ENCODE assay signal across 20 cellular contexts in the genomic region with DNA sequence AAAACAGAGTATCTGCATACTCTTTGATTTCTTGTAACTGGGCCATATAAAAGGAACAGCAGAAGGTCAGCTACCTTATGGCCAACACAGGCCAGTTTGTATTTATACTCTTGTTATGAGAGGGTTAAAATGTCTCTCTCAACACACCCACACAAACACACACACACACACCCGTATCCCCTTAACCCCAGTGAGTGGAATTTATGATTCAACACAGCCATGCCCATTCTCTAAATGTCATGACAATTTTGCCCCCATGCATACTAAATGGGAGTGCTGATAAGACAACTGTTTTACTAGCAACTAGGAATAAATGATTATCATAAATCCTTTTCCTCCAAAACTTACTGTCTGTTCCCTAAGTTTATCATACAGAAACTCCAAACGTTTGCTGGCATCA. TPM values are rescaled to one million over a fixed set of nuclear protein-coding genes. Genes with fewer than 3 reads are reported as not detected.
DNase-seq lines count a peak whose midpoint lies in the region; ATAC-seq, FAIRE-seq and TF ChIP-seq lines count a peak whose summit lies in the region.
"Had no signal": no experiment of that assay in that cellular context is flagged by ENCODE, and none has a peak within 500 bp of the region (broad histone marks: within the 10 kb centered on the region; RNA-seq: fewer than 3 reads in every experiment).

No MANE protein-coding gene starts in this region.

- H2AFZ ChIP-seq in astrocyte (ENCODE audit: low read depth, low read length), result no peak overlapping the region

- H3K9ac ChIP-seq in astrocyte (ENCODE audit: low read length), result no peak overlapping the region
- H3K9ac ChIP-seq: BLaER1 treated with 17β-estradiol and CSF1 and Interleukin-3, amounts not matched to agents 10 nM and 100 nM had no signal

- H3K9me3 ChIP-seq in T-helper 17 cell (ENCODE audit: control insufficient read depth, low read length, poor library complexity, severe bottlenecking), result no peaks in the 10 kb centered on the region
- no peaks in the 10 kb centered on the region for H3K9me3 ChIP-seq in astrocyte (ENCODE audit: insufficient read depth, low read depth, low read length)
- H3K9me3 ChIP-seq: A549; BLaER1 treated with 17β-estradiol and CSF1 and Interleukin-3, amounts not matched to agents 10 nM and 100 nM had no signal

- no peaks in the 10 kb centered on the region for H3K27me3 Mint-ChIP-seq in activated T-cell treated with anti-CD3 and anti-CD28 coated beads, Interleukin-2, amount 50 U/mL, for 24 hours
- no peaks in the 10 kb centered on the region for H3K27me3 Mint-ChIP-seq in T-helper 17 cell
- H3K27me3 Mint-ChIP-seq in astrocyte (ENCODE audit: low read depth, unreplicated experiment), result no peaks in the 10 kb centered on the region
- H3K27me3 Mint-ChIP-seq in natural killer cell (ENCODE audit: low read depth in 2 of 2), result no peaks in the 10 kb centered on the region

- FAIRE-seq in astrocyte (lab: Jason Lieb, UNC), result no peak
- FAIRE-seq: A549, G401.6, H1 had no signal

- no peaks in the 10 kb centered on the region for H3K27me3 ChIP-seq in astrocyte (ENCODE audit: insufficient read depth, low read length)
- H3K27me3 ChIP-seq: BLaER1 treated with 17β-estradiol and CSF1 and Interleukin-3, amounts not matched to agents 10 nM and 100 nM had no signal

- H3K36me3 ChIP-seq in astrocyte (ENCODE audit: insufficient read depth, low read length), result peaks cover 68% of the 10 kb centered on the region

- peak overlapping the region; percentile 80 for H3K27ac Mint-ChIP-seq in activated T-cell treated with anti-CD3 and anti-CD28 coated beads, Interleukin-2, amount 50 U/mL, for 24 hours
- peak overlapping the region; percentile 60 for H3K27ac Mint-ChIP-seq in T-helper 17 cell
- peak overlapping the region; percentile 51 for H3K27ac Mint-ChIP-seq in astrocyte (ENCODE audit: unreplicated experiment)
- peak overlapping the region; percentile 34 for H3K27ac Mint-ChIP-seq in stimulated activated effector memory CD8-positive, alpha-beta T cell treated with anti-CD3 and anti-CD28 coated beads, Interleukin-12 subunit alpha, Interleukin-12 subunit beta, amount 100 ng/mL, for 72 hours
- no peak overlapping the region for H3K27ac Mint-ChIP-seq in natural killer cell

- peaks cover 28% of the 10 kb centered on the region for H4K20me1 ChIP-seq in astrocyte (ENCODE audit: insufficient read depth, low read length)

- no peaks in the 10 kb centered on the region for H3K79me2 ChIP-seq in astrocyte (ENCODE audit: insufficient read depth, low read length)

- no peak overlapping the region for H3K4me2 ChIP-seq in astrocyte (ENCODE audit: low read length)
- H3K4me2 ChIP-seq: A549; BLaER1 treated with 17β-estradiol and CSF1 and Interleukin-3, amounts not matched to agents 10 nM and 100 nM had no signal

- no peak for ATAC-seq in T-helper 17 cell
- ATAC-seq in stimulated activated effector memory CD8-positive, alpha-beta T cell treated with anti-CD3 and anti-CD28 coated beads, Interleukin-12 subunit alpha, Interleukin-12 subunit beta, amount 100 ng/mL, for 72 hours, result peak; percentile 45
- no peak for ATAC-seq in HG02610 (IDR thresholded peaks at IDR 0.05; ENCODE audit: unreplicated experiment)
- ATAC-seq in natural killer cell, result no peak
- ATAC-seq: A549, Panc1 had no signal

- intact Hi-C loops in natural killer cell (cut with micrococcal nuclease), result no loop called here

- H3K27ac ChIP-seq in astrocyte (ENCODE audit: low read depth, low read length), result no peak overlapping the region
- H3K27ac ChIP-seq: A549; BLaER1 treated with 17β-estradiol and CSF1 and Interleukin-3, amounts not matched to agents 10 nM and 100 nM had no signal

- H3K36me3 Mint-ChIP-seq in activated T-cell treated with anti-CD3 and anti-CD28 coated beads, Interleukin-2, amount 50 U/mL, for 24 hours (ENCODE audit: low read depth), result peaks cover 84% of the 10 kb centered on the region
- peaks cover 16% of the 10 kb centered on the region for H3K36me3 Mint-ChIP-seq in T-helper 17 cell (ENCODE audit: low read depth)
- peaks cover 22% of the 10 kb centered on the region for H3K36me3 Mint-ChIP-seq in astrocyte (ENCODE audit: low read depth, unreplicated experiment)
- H3K36me3 Mint-ChIP-seq in stimulated activated effector memory CD8-positive, alpha-beta T cell treated with anti-CD3 and anti-CD28 coated beads, Interleukin-12 subunit alpha, Interleukin-12 subunit beta, amount 100 ng/mL, for 72 hours, result peaks cover 88% of the 10 kb centered on the region
- peaks cover 50% of the 10 kb centered on the region for H3K36me3 Mint-ChIP-seq in natural killer cell

- H3K9me3 Mint-ChIP-seq in activated T-cell treated with anti-CD3 and anti-CD28 coated beads, Interleukin-2, amount 50 U/mL, for 24 hours, result no peaks in the 10 kb centered on the region
- H3K9me3 Mint-ChIP-seq in astrocyte (ENCODE audit: unreplicated experiment), result no peaks in the 10 kb centered on the region
- H3K9me3 Mint-ChIP-seq in stimulated activated effector memory CD8-positive, alpha-beta T cell treated with anti-CD3 and anti-CD28 coated beads, Interleukin-12 subunit alpha, Interleukin-12 subunit beta, amount 100 ng/mL, for 72 hours, result no peaks in the 10 kb centered on the region
- H3K9me3 Mint-ChIP-seq in natural killer cell, result no peaks in the 10 kb centered on the region

- TF ChIP-seq CTCF in astrocyte (IDR thresholded peaks at IDR 0.05; ENCODE audit: insufficient read depth, low read depth, low read length) (no peak), natural killer cell (IDR thresholded peaks at IDR 0.05) (no peak)

- peaks cover 9% of the 10 kb centered on the region for H3K4me1 Mint-ChIP-seq in activated T-cell treated with anti-CD3 and anti-CD28 coated beads, Interleukin-2, amount 50 U/mL, for 24 hours (ENCODE audit: low read depth)
- H3K4me1 Mint-ChIP-seq in T-helper 17 cell (peaks cover 6% of the 10 kb centered on the region), astrocyte (ENCODE audit: low read depth, unreplicated experiment) (peaks cover 22% of the 10 kb centered on the region), natural killer cell (no peaks in the 10 kb centered on the region)
- peaks cover 8% of the 10 kb centered on the region for H3K4me1 Mint-ChIP-seq in stimulated activated effector memory CD8-positive, alpha-beta T cell treated with anti-CD3 and anti-CD28 coated beads, Interleukin-12 subunit alpha, Interleukin-12 subunit beta, amount 100 ng/mL, for 72 hours

- DNase-seq in activated T-cell treated with anti-CD3 and anti-CD28 coated beads, Interleukin-2, amount 50 U/mL, for 24 hours, result no peak
- DNase-seq in activated T-cell treated with anti-CD3 and anti-CD28 coated beads for 4 hours, result no peak
- no peak for DNase-seq in T-helper 17 cell
- no peak for DNase-seq in astrocyte (ENCODE audit: low read depth)
- no peak for DNase-seq in stimulated activated effector memory CD8-positive, alpha-beta T cell treated with anti-CD3 and anti-CD28 coated beads, Interleukin-12 subunit alpha, Interleukin-12 subunit beta, amount 100 ng/mL, for 72 hours (ENCODE audit: low spot score in 2 of 2)
- DNase-seq in SIG-M5 treated with dmso at 0.1 percent for 504 hours (lab: John Stamatoyannopoulos, UW; ENCODE audit: unreplicated experiment), result no peak
- no peak for DNase-seq in natural killer cell
- DNase-seq: DND-41, NCI-H1105, NCI-H1694, NCI-H2107, NCI-H226, NCI-H524 treated with DMSO at 0.1 percent for 48 hours, Right ventricle myocardium superior had no signal

- no peak overlapping the region for H3K4me3 ChIP-seq in astrocyte (ENCODE audit: insufficient read depth, low read depth, low read length)
- H3K4me3 ChIP-seq: A549; BLaER1 treated with 17β-estradiol and CSF1 and Interleukin-3, amounts not matched to agents 10 nM and 100 nM had no signal

- H3K4me3 Mint-ChIP-seq in activated T-cell treated with anti-CD3 and anti-CD28 coated beads, Interleukin-2, amount 50 U/mL, for 24 hours, result no peak overlapping the region
- no peak overlapping the region for H3K4me3 Mint-ChIP-seq in T-helper 17 cell
- no peak overlapping the region for H3K4me3 Mint-ChIP-seq in astrocyte (ENCODE audit: unreplicated experiment)
- no peak overlapping the region for H3K4me3 Mint-ChIP-seq in stimulated activated effector memory CD8-positive, alpha-beta T cell treated with anti-CD3 and anti-CD28 coated beads, Interleukin-12 subunit alpha, Interleukin-12 subunit beta, amount 100 ng/mL, for 72 hours
- no peak overlapping the region for H3K4me3 Mint-ChIP-seq in natural killer cell

- H3K4me1 ChIP-seq in astrocyte (ENCODE audit: insufficient read depth, low read length), result peaks cover 6% of the 10 kb centered on the region
- H3K4me1 ChIP-seq: A549; BLaER1 treated with 17β-estradiol and CSF1 and Interleukin-3, amounts not matched to agents 10 nM and 100 nM had no signal

RNA-seq across cellular contexts. Expression of a gene that starts 22.1 kb away (rescaled TPM):
- total RNA-seq in T-helper 17 cell (under 1 TPM; 0.60 to 0.65 TPM), astrocyte (61.7 and 63.1 TPM in 2 replicates), natural killer cell (10 to 100 TPM in 1 of 3 donors, 1 to 10 TPM in 2; 8.9 to 11.6 (median 9.0) TPM)

Comparison
In these comparisons a context has a peak if more than half of its experiments do, and no peak if none do; other contexts are left out.
1. H3K27ac Mint-ChIP-seq: peak in activated T-cell treated with anti-CD3 and anti-CD28 coated beads, Interleukin-2, amount 50 U/mL, for 24 hours (single experiment), T-helper 17 cell (single experiment), astrocyte (single experiment) and stimulated activated effector memory CD8-positive, alpha-beta T cell treated with anti-CD3 and anti-CD28 coated beads, Interleukin-12 subunit alpha, Interleukin-12 subunit beta, amount 100 ng/mL, for 72 hours (single experiment); none in natural killer cell (0 of 2).
2. RNA of a gene that starts 22.1 kb away (total RNA-seq): 61.7 to 63.1 TPM in astrocyte and 8.9 to 11.6 TPM in natural killer cell; 0.60 to 0.65 TPM in T-helper 17 cell; every median in the first group is over 4 times any median in the second.